8 cellular contexts compared by ENCODE assay signal in the genomic region with DNA sequence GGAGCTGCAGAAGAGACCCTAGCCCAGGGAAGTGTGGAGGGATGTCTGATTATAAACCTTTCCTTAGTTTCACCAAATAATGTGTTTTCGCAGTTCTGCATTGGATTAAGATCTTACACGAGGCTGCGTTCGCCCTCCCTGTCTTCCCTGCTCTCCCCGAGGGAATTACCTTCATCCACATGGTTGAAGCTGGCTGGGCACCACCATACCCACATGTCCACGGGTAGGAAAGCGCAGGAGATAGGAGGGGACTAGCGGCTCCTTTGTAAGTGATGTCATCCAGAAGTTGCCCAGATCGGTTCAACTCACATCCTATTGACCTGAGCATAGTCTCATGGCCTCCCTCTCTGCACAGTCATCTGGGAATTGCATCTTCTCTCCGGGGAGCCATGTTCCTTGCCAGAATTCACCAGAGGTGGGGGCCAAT. TPM values are rescaled to one million over a fixed set of nuclear protein-coding genes. Genes with fewer than 3 reads are reported as not detected.
A peak's percentile ranks its signal among the peaks of the same experiment; 100 is the strongest.
DNase-seq lines count a peak whose midpoint lies in the region; ATAC-seq and TF ChIP-seq lines count a peak whose summit lies in the region.

No MANE protein-coding gene starts in this region.

- intact Hi-C loops in right cardiac atrium (cut with DNase I), result loop anchor here in 1 of 4 donors (5.0 kb wide), 1 partner anchor 99 kb away; the partner anchor contains the start of gene CHCHD5

- DNase-seq in EL (peak; percentile 81), NCI-H2196 treated with DMSO at 0.1 percent for 48 hours (lab: John Stamatoyannopoulos, UW; ENCODE audit: unreplicated experiment) (peak; percentile 10), right cardiac atrium (no peak), activated gamma-delta T cell (lab: John Stamatoyannopoulos, UW) (no peak)
- peak in 1 of 2 donors; percentile 8 for DNase-seq in activated naive CD4-positive, alpha-beta T cell treated with anti-CD3 and anti-CD28 coated beads, Interleukin-2, amount 50 U/mL, for 72 hours (ENCODE audit: low spot score in 2 of 2)

- H3K9me3 ChIP-seq in right cardiac atrium (ENCODE audit: control insufficient read depth, low read length), result no peaks in the 10 kb centered on the region

- peaks cover 17 to 18% of the 10 kb centered on the region in 2 donors for H3K36me3 Mint-ChIP-seq in activated naive CD4-positive, alpha-beta T cell treated with anti-CD3 and anti-CD28 coated beads, Interleukin-2, amount 50 U/mL, for 72 hours

- TF ChIP-seq CTCF in 22Rv1 (IDR thresholded peaks at IDR 0.05), result no peak

- WGBS in right cardiac atrium, result 6% methylated on average over 10 of the region's 10 CpGs

- H3K27me3 ChIP-seq in right cardiac atrium (ENCODE audit: control insufficient read depth, insufficient read depth) (no peaks in the 10 kb centered on the region), rectal smooth muscle tissue (ENCODE audit: control insufficient read depth, insufficient read depth, low read length) (no peaks in the 10 kb centered on the region)

- peak overlapping the region; percentile 82 for H3K4me3 ChIP-seq in right cardiac atrium (ENCODE audit: low read length)
- peak overlapping the region; percentile 89 for H3K4me3 ChIP-seq in rectal smooth muscle tissue (ENCODE audit: low read length)

- no peaks in the 10 kb centered on the region for H3K9me3 Mint-ChIP-seq in activated naive CD4-positive, alpha-beta T cell treated with anti-CD3 and anti-CD28 coated beads, Interleukin-2, amount 50 U/mL, for 72 hours

- H3K36me3 ChIP-seq in rectal smooth muscle tissue (ENCODE audit: control insufficient read depth, insufficient read depth, low read length), result no peaks in the 10 kb centered on the region

- no peak overlapping the region for H3K9ac ChIP-seq in rectal smooth muscle tissue (ENCODE audit: low read length)

- peak overlapping the region; percentile 51 to 85 for H3K27ac Mint-ChIP-seq in activated naive CD4-positive, alpha-beta T cell treated with anti-CD3 and anti-CD28 coated beads, Interleukin-2, amount 50 U/mL, for 72 hours

- H3K27ac ChIP-seq in 22Rv1, result peak overlapping the region; percentile 94
- H3K27ac ChIP-seq in right cardiac atrium (ENCODE audit: low read length), result no peak overlapping the region
- peak overlapping the region; percentile 81 for H3K27ac ChIP-seq in rectal smooth muscle tissue (ENCODE audit: low read depth, low read length)

- peaks cover 12% of the 10 kb centered on the region for H3K4me1 ChIP-seq in right cardiac atrium (ENCODE audit: control insufficient read depth, insufficient read depth, low read length)
- no peaks in the 10 kb centered on the region for H3K4me1 ChIP-seq in rectal smooth muscle tissue (ENCODE audit: control insufficient read depth, insufficient read depth, low read length)

- no peak for ATAC-seq in activated naive CD4-positive, alpha-beta T cell treated with anti-CD3 and anti-CD28 coated beads, Interleukin-2, amount 50 U/mL, for 72 hours
- peak in 1 of 2 donors; percentile 19 for ATAC-seq in right cardiac atrium
- no peak for ATAC-seq in GM18873 (IDR thresholded peaks at IDR 0.05; ENCODE audit: low FRiP score, unreplicated experiment)

RNA-seq across cellular contexts. Expression of gene TTL, which starts 1.1 kb away (rescaled TPM):
- total RNA-seq in activated naive CD4-positive, alpha-beta T cell treated with anti-CD3 and anti-CD28 coated beads, Interleukin-2, amount 50 U/mL, for 72 hours, result 10 to 100 TPM; 21.0 to 27.1 TPM
- total RNA-seq in right cardiac atrium, result 10 to 100 TPM; 35.3 to 41.9 (median 39.2) TPM
- polyA plus RNA-seq in right cardiac atrium, result 12.5 TPM

RNA-seq across cellular contexts. Expression of gene RGPD8, which starts 49.6 kb away (rescaled TPM):
- total RNA-seq in activated naive CD4-positive, alpha-beta T cell treated with anti-CD3 and anti-CD28 coated beads, Interleukin-2, amount 50 U/mL, for 72 hours, result 10 to 100 TPM in 1 of 2 donors, 1 to 10 TPM in 1; 7.4 to 16.1 TPM
- total RNA-seq in right cardiac atrium, result 10 to 100 TPM in 2 of 4 donors, 1 to 10 TPM in 2; 9.7 to 19.0 (median 11.7) TPM
- polyA plus RNA-seq in right cardiac atrium, result 2.2 TPM

RNA-seq across cellular contexts. Expression of gene POLR1B, which starts 59.2 kb away (rescaled TPM):
- total RNA-seq in activated naive CD4-positive, alpha-beta T cell treated with anti-CD3 and anti-CD28 coated beads, Interleukin-2, amount 50 U/mL, for 72 hours, result 10 to 100 TPM; 30.0 to 50.9 TPM
- total RNA-seq in right cardiac atrium, result 10 to 100 TPM in 3 of 4 donors, 1 to 10 TPM in 1; 9.9 to 13.8 (median 10.7) TPM
- 3.1 TPM for polyA plus RNA-seq in right cardiac atrium

Comparison
In these comparisons a context has a peak if more than half of its experiments do, and no peak if none do; other contexts are left out.
1. DNase-seq: peak in EL (single experiment) and NCI-H2196 treated with DMSO at 0.1 percent for 48 hours (single experiment); none in right cardiac atrium (0 of 3) and activated gamma-delta T cell (single experiment).